ENCODE assay signal across 22 cellular contexts in genomic region chr14:68894123-68894522, GRCh38.
DNase-seq lines count a peak whose midpoint lies in the region; FAIRE-seq and TF ChIP-seq lines count a peak whose summit lies in the region.
"Had no signal": no experiment of that assay in that cellular context is flagged by ENCODE, and none has a peak within 500 bp of the region (broad histone marks: within the 10 kb centered on the region; RNA-seq: fewer than 3 reads in every experiment).

No MANE protein-coding gene starts in this region.

- no peaks in the 10 kb centered on the region for H3K9me3 ChIP-seq in MG63
- H3K9me3 ChIP-seq: adrenal gland, BLaER1, SJCRH30, testis had no signal

- peak; percentile 77 for FAIRE-seq in urothelium cell line (lab: Jason Lieb, UNC)
- FAIRE-seq: D721Med, GM12878 had no signal

- peak; percentile 82 to 89 for DNase-seq in cardiac fibroblast (ENCODE audit: low read depth in 2 of 2)
- peak; percentile 37 for DNase-seq in fibroblast of the aortic adventitia (ENCODE audit: low read depth)
- peak; percentile 40 for DNase-seq in mucosa of gallbladder (ENCODE audit: low spot score)
- no peak for DNase-seq in urothelium cell line (ENCODE audit: low spot score)
- DNase-seq in NCI-H2081 (lab: John Stamatoyannopoulos, UW): no peak
- no peak for DNase-seq in MG63
- no peak for DNase-seq in Ammon's horn (ENCODE audit: low spot score)
- DNase-seq: activated CD8-positive, alpha-beta memory T cell treated with anti-CD3 and anti-CD28 coated beads for 24 hours; GDM1; hypothalamus; NCI-H2029 treated with DMSO at 0.1 percent for 48 hours; NCI-H524; occipital lobe; SJCRH30; stimulated activated CD4-positive, alpha-beta T cell treated with anti-CD3 and anti-CD28 coated beads, Interleukin-4, amount 100 ng/mL, for 24 hours; T-helper 2 cell; testis had no signal

- no peaks in the 10 kb centered on the region for H3K27me3 ChIP-seq in MG63
- H3K27me3 ChIP-seq: adrenal gland, BLaER1, SJCRH30, testis had no signal

- TF ChIP-seq CTCF in cardiac fibroblast (IDR thresholded peaks at IDR 0.05; ENCODE audit: low read depth, low read length): no peak
- TF ChIP-seq CTCF in fibroblast of the aortic adventitia (IDR thresholded peaks at IDR 0.05; ENCODE audit: insufficient read depth, low read length): no peak

- H3K4me3 ChIP-seq in cardiac fibroblast (replicated peaks in 1 of 2; ENCODE audit: low read depth in 2 of 2, low read length in 2 of 2) (no peak overlapping the region), fibroblast of the aortic adventitia (ENCODE audit: low read depth, low read length) (no peak overlapping the region), MG63 (no peak overlapping the region)
- H3K4me3 ChIP-seq: adrenal gland, BLaER1, GM12878, SJCRH30, skin epidermis, testis had no signal

- peaks cover 32% of the 10 kb centered on the region for H3K36me3 ChIP-seq in MG63

Comparison
In these comparisons a context has a peak if more than half of its experiments do, and no peak if none do; other contexts are left out.
1. DNase-seq: peak in cardiac fibroblast (2 of 2), fibroblast of the aortic adventitia (single experiment) and mucosa of gallbladder (single experiment); none in urothelium cell line (single experiment), NCI-H2081 (0 of 2), MG63 (single experiment) and Ammon's horn (single experiment).